Comparison of ENCODE assay signal across 14 cellular contexts in genomic region chr22:27139935-27140493, GRCh38.
A peak's percentile ranks its signal among the peaks of the same experiment; 100 is the strongest.
DNase-seq lines count a peak whose midpoint lies in the region; ATAC-seq and TF ChIP-seq lines count a peak whose summit lies in the region.
"Had no signal": no experiment of that assay in that cellular context is flagged by ENCODE, and none has a peak within 500 bp of the region (broad histone marks: within the 10 kb centered on the region; RNA-seq: fewer than 3 reads in every experiment).

No MANE protein-coding gene starts in this region.

- peaks cover 2% of the 10 kb centered on the region for H3K27me3 Mint-ChIP-seq in Caco-2 (ENCODE audit: insufficient read depth, unreplicated experiment)
- H3K27me3 Mint-ChIP-seq: activated CD4-positive, alpha-beta T cell treated with anti-CD3 and anti-CD28 coated beads, Interleukin-2, amount 10 ng/mL, durations not matched to agents 24 days and 14 days had no signal

- H3K36me3 ChIP-seq in Caco-2 (ENCODE audit: control insufficient read depth, insufficient read depth, low read length), result no peaks in the 10 kb centered on the region

- peaks cover 10% of the 10 kb centered on the region; the same call in 1 of the 2 replicates for H3K4me1 ChIP-seq in Caco-2
- H3K4me1 ChIP-seq: testis had no signal

- DNase-seq in ELF-1 (ENCODE audit: low read depth, low spot score) (peak; percentile 28), RKO (ENCODE audit: low spot score) (peak; percentile 13), fibroblast of mammary gland (ENCODE audit: low read depth) (peak; percentile 80), renal cortical epithelial cell (ENCODE audit: low read depth) (peak; percentile 69), Caco-2 (no peak)
- DNase-seq: activated CD4-positive, alpha-beta T cell treated with anti-CD3 and anti-CD28 coated beads, Interleukin-2, amount 10 ng/mL, durations not matched to agents 24 days and 14 days; activated naive CD8-positive, alpha-beta T cell treated with anti-CD3 and anti-CD28 coated beads, Interleukin-2, amount 10 ng/mL, durations not matched to agents 7 days and 5 days; natural killer cell; NCI-H187 treated with DMSO at 0.1 percent for 48 hours; stimulated activated CD4-positive, alpha-beta T cell treated with anti-CD3 and anti-CD28 coated beads, Interleukin-4, amount 100 ng/mL, for 1 hour; testis had no signal

- no peaks in the 10 kb centered on the region for H3K27me3 ChIP-seq in Caco-2 (replicated peaks; ENCODE audit: control insufficient read depth, insufficient read depth, low read length)
- H3K27me3 ChIP-seq: testis had no signal

- POLR2A ChIA-PET in Caco-2 (lab: Charles Lee), result no interaction called here

- H3K9me3 Mint-ChIP-seq in Caco-2 (ENCODE audit: unreplicated experiment), result no peaks in the 10 kb centered on the region
- H3K9me3 Mint-ChIP-seq: activated naive CD8-positive, alpha-beta T cell treated with anti-CD3 and anti-CD28 coated beads, Interleukin-2, amount 10 ng/mL, durations not matched to agents 7 days and 5 days; natural killer cell had no signal

- H3K4me3 ChIP-seq in fibroblast of mammary gland (ENCODE audit: control insufficient read depth, low read depth, low read length) (no peak overlapping the region), Caco-2 (ENCODE audit: low read depth, low read length) (no peak overlapping the region)
- H3K4me3 ChIP-seq: testis had no signal

- H3K4me1 Mint-ChIP-seq in Caco-2 (ENCODE audit: low read depth, unreplicated experiment), result peaks cover 5% of the 10 kb centered on the region
- H3K4me1 Mint-ChIP-seq: activated CD4-positive, alpha-beta T cell treated with anti-CD3 and anti-CD28 coated beads, Interleukin-2, amount 10 ng/mL, durations not matched to agents 24 days and 14 days; activated naive CD8-positive, alpha-beta T cell treated with anti-CD3 and anti-CD28 coated beads, Interleukin-2, amount 10 ng/mL, durations not matched to agents 7 days and 5 days; natural killer cell had no signal

- TF ChIP-seq CTCF in fibroblast of mammary gland (conservative IDR thresholded peaks at IDR 0.05; ENCODE audit: control insufficient read depth, insufficient read depth, low read depth, low read length) (no peak), Caco-2 (IDR thresholded peaks at IDR 0.05; ENCODE audit: insufficient read depth in 1 of 2, low read depth in 1 of 2, low read length in 1 of 2, severe bottlenecking in 1 of 2, unreplicated experiment in 1 of 2) (no peak)

- BruUV-seq in Caco-2 (replicated peaks; lab: Mats Ljungman, UMichigan), result no TSS peak

- CTCF ChIA-PET in Caco-2 (lab: Charles Lee), result no interaction called here

- ATAC-seq in GM21723 (IDR thresholded peaks at IDR 0.05; ENCODE audit: unreplicated experiment) (no peak), GM18909 (IDR thresholded peaks at IDR 0.05; ENCODE audit: poor library complexity, unreplicated experiment) (no peak), GM18867 (IDR thresholded peaks at IDR 0.05; ENCODE audit: unreplicated experiment) (no peak)
- ATAC-seq: natural killer cell had no signal

- H3K9me3 ChIP-seq in Caco-2, result no peaks in the 10 kb centered on the region
- H3K9me3 ChIP-seq: testis had no signal

- intact Hi-C loops in Caco-2 (cut with micrococcal nuclease; ENCODE audit: unreplicated experiment), result no loop called here

- no peak overlapping the region for H3K4me3 Mint-ChIP-seq in Caco-2 (ENCODE audit: unreplicated experiment)
- H3K4me3 Mint-ChIP-seq: activated CD4-positive, alpha-beta T cell treated with anti-CD3 and anti-CD28 coated beads, Interleukin-2, amount 10 ng/mL, durations not matched to agents 24 days and 14 days; activated naive CD8-positive, alpha-beta T cell treated with anti-CD3 and anti-CD28 coated beads, Interleukin-2, amount 10 ng/mL, durations not matched to agents 7 days and 5 days; natural killer cell had no signal

- no peaks in the 10 kb centered on the region for H3K36me3 Mint-ChIP-seq in Caco-2 (ENCODE audit: insufficient read depth, unreplicated experiment)
- H3K36me3 Mint-ChIP-seq: activated naive CD8-positive, alpha-beta T cell treated with anti-CD3 and anti-CD28 coated beads, Interleukin-2, amount 10 ng/mL, durations not matched to agents 7 days and 5 days; natural killer cell had no signal

- no peak overlapping the region for H3K27ac Mint-ChIP-seq in Caco-2 (ENCODE audit: unreplicated experiment)
- H3K27ac Mint-ChIP-seq: activated CD4-positive, alpha-beta T cell treated with anti-CD3 and anti-CD28 coated beads, Interleukin-2, amount 10 ng/mL, durations not matched to agents 24 days and 14 days; activated naive CD8-positive, alpha-beta T cell treated with anti-CD3 and anti-CD28 coated beads, Interleukin-2, amount 10 ng/mL, durations not matched to agents 7 days and 5 days; natural killer cell had no signal

Comparison
In these comparisons a context has a peak if more than half of its experiments do, and no peak if none do; other contexts are left out.
1. DNase-seq: peak in ELF-1 (single experiment), RKO (single experiment), fibroblast of mammary gland (single experiment) and renal cortical epithelial cell (single experiment); none in Caco-2 (0 of 2).